In the genomic region with DNA sequence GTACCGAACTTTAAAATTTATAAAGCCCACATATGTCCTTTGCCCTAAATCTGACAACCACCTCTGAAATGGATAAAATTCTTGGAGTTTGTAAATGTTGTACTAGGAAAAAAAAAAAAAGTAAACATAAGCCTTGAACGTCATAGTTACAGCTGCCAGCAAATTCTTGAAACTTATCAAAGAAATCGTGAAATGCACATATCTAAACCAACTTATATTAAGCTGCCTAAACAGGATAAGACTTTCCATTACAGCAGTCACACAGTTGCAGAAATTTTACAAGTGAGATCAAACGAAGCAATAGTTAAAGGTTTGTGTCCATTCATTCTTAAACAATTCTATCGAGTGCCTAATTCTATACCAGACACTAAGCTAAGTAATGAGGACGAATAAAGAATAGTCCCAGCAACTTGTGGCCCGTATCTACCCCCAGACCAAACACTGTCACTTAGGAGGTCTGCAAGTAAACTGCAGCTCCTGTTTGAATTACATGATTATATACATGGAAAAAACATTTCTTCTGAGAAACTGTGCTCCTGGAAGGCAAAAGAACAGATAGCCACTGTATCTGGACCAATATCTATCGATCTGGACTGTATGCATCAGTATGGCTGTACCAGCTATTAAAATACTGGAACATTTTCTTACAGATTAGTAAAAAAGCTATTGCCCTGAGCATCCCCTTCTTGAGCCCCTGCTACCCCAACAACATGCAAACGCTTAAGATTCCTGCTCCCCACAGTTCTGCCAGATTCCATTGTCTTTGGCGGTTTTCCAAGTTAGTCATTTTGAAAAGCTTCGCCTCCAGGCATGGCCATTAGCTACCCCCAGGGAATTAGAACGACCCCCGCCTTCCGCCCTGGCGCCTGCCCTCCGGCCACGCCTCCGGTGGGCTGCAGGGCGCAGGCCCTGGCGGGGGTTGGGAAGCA, we compare ENCODE assay signal across 9 cellular contexts. TPM values are rescaled to one million over a fixed set of nuclear protein-coding genes. Genes with fewer than 3 reads are reported as not detected.
A peak's percentile ranks its signal among the peaks of the same experiment; 100 is the strongest.
DNase-seq lines count a peak whose midpoint lies in the region; ATAC-seq lines count a peak whose summit lies in the region.
"Had no signal": no experiment of that assay in that cellular context is flagged by ENCODE, and none has a peak within 500 bp of the region (broad histone marks: within the 10 kb centered on the region; RNA-seq: fewer than 3 reads in every experiment).

No MANE protein-coding gene starts in this region.

- H3K4me3 ChIP-seq in muscle layer of colon (ENCODE audit: low read depth in 1 of 2, low read length in 2 of 2) = peak overlapping the region in 1 of 2 donors; percentile 35

- H3K27ac ChIP-seq in muscle layer of colon (ENCODE audit: low read depth, low read length) = peak overlapping the region; percentile 66
- H3K27ac ChIP-seq: HL-60 had no signal

- no peaks in the 10 kb centered on the region for H3K27me3 ChIP-seq in muscle layer of colon (ENCODE audit: control insufficient read depth in 1 of 2, insufficient read depth in 2 of 2, low read length in 2 of 2)

- DNase-seq in ELR (ENCODE audit: low read depth) = peak; percentile 91
- peak; percentile 35 for DNase-seq in NCI-H524 (lab: John Stamatoyannopoulos, UW)
- peak; percentile 56 for DNase-seq in ecto neural progenitor cell (ENCODE audit: low spot score)
- DNase-seq in T-helper 2 cell = no peak
- no peak for DNase-seq in activated CD8-positive, alpha-beta memory T cell treated with anti-CD3 and anti-CD28 coated beads, Interleukin-2, amount 10 ng/mL, durations not matched to agents 7 days and 5 days
- DNase-seq in NK-92 treated with Interleukin-12 subunit alpha and Interleukin-12 subunit beta, amount 100 ng/mL, for 24 hours (lab: John Stamatoyannopoulos, UW) = no peak

- H3K36me3 ChIP-seq in muscle layer of colon (ENCODE audit: insufficient read depth, low read length) = no peaks in the 10 kb centered on the region

- no peaks in the 10 kb centered on the region for H3K4me1 ChIP-seq in muscle layer of colon (ENCODE audit: insufficient read depth, low read length)

- H3K27ac Mint-ChIP-seq in activated CD8-positive, alpha-beta memory T cell treated with anti-CD3 and anti-CD28 coated beads, Interleukin-2, amount 10 ng/mL, durations not matched to agents 7 days and 5 days = no peak overlapping the region

- H3K9me3 Mint-ChIP-seq in activated CD8-positive, alpha-beta memory T cell treated with anti-CD3 and anti-CD28 coated beads, Interleukin-2, amount 10 ng/mL, durations not matched to agents 7 days and 5 days (ENCODE audit: low read depth) = no peaks in the 10 kb centered on the region

- no peak overlapping the region for H3K9ac ChIP-seq in muscle layer of colon (ENCODE audit: low read length)

- CTCF ChIA-PET in activated CD8-positive, alpha-beta memory T cell treated with anti-CD3 and anti-CD28 coated beads, Interleukin-2, amount 10 ng/mL, durations not matched to agents 7 days and 5 days (lab: Charles Lee) = no interaction called here

- H3K4me3 Mint-ChIP-seq in activated CD8-positive, alpha-beta memory T cell treated with anti-CD3 and anti-CD28 coated beads, Interleukin-2, amount 10 ng/mL, durations not matched to agents 7 days and 5 days = no peak overlapping the region

- peaks cover 10% of the 10 kb centered on the region for H3K4me1 Mint-ChIP-seq in activated CD8-positive, alpha-beta memory T cell treated with anti-CD3 and anti-CD28 coated beads, Interleukin-2, amount 10 ng/mL, durations not matched to agents 7 days and 5 days

- peaks cover 3% of the 10 kb centered on the region for H3K36me3 Mint-ChIP-seq in activated CD8-positive, alpha-beta memory T cell treated with anti-CD3 and anti-CD28 coated beads, Interleukin-2, amount 10 ng/mL, durations not matched to agents 7 days and 5 days

- H3K9me3 ChIP-seq in muscle layer of colon (ENCODE audit: low read length) = no peaks in the 10 kb centered on the region

- H3K27me3 Mint-ChIP-seq in activated CD8-positive, alpha-beta memory T cell treated with anti-CD3 and anti-CD28 coated beads, Interleukin-2, amount 10 ng/mL, durations not matched to agents 7 days and 5 days = peaks cover 2% of the 10 kb centered on the region

- no peak for ATAC-seq in GM21619 (IDR thresholded peaks at IDR 0.05; ENCODE audit: unreplicated experiment)
- no peak for ATAC-seq in activated CD8-positive, alpha-beta memory T cell treated with anti-CD3 and anti-CD28 coated beads, Interleukin-2, amount 10 ng/mL, durations not matched to agents 7 days and 5 days

RNA-seq across cellular contexts. Expression of gene SEC22B, which starts 3.4 kb away (rescaled TPM):
- 10 to 100 TPM; 18.5 to 23.8 TPM for total RNA-seq in activated CD8-positive, alpha-beta memory T cell treated with anti-CD3 and anti-CD28 coated beads, Interleukin-2, amount 10 ng/mL, durations not matched to agents 7 days and 5 days

Comparison
In these comparisons a context has a peak if more than half of its experiments do, and no peak if none do; other contexts are left out.
1. DNase-seq: peak in ELR (single experiment), NCI-H524 (2 of 2) and ecto neural progenitor cell (single experiment); none in T-helper 2 cell (0 of 5), activated CD8-positive, alpha-beta memory T cell treated with anti-CD3 and anti-CD28 coated beads, Interleukin-2, amount 10 ng/mL, durations not matched to agents 7 days and 5 days (single experiment) and NK-92 treated with Interleukin-12 subunit alpha and Interleukin-12 subunit beta, amount 100 ng/mL, for 24 hours (single experiment).